9 cellular contexts compared by ENCODE assay signal in genomic region chr4:88820723-88821368, GRCh38.
DNase-seq lines count a peak whose midpoint lies in the region; ATAC-seq, FAIRE-seq and TF ChIP-seq lines count a peak whose summit lies in the region.
"Had no signal": no experiment of that assay in that cellular context is flagged by ENCODE, and none has a peak within 500 bp of the region (broad histone marks: within the 10 kb centered on the region; RNA-seq: fewer than 3 reads in every experiment).

No MANE protein-coding gene starts in this region.

- H3K27ac Mint-ChIP-seq in CD14-positive monocyte (peak overlapping the region in 6 of 7 donors; percentile 40 to 89 (median 82)), HFFc6 (no peak overlapping the region), nephron (peak overlapping the region; percentile 85 to 88 (median 86))
- H3K27ac Mint-ChIP-seq: memory B cell had no signal

- H3K36me3 ChIP-seq in bronchial epithelial cell (ENCODE audit: control insufficient read depth, insufficient read depth, low read length) = no peaks in the 10 kb centered on the region

- no peaks in the 10 kb centered on the region for H3K27me3 ChIP-seq in bronchial epithelial cell (ENCODE audit: control insufficient read depth, insufficient read depth, low read length)

- H3K36me3 Mint-ChIP-seq in CD14-positive monocyte (no peaks in the 10 kb centered on the region), HFFc6 (ENCODE audit: low read depth) (no peaks in the 10 kb centered on the region), nephron (ENCODE audit: low read depth) (no peaks in the 10 kb centered on the region)
- H3K36me3 Mint-ChIP-seq: memory B cell had no signal

- no peak for DNase-seq in CD14-positive monocyte (ENCODE audit: low spot score)
- no peak for DNase-seq in HFFc6
- peak; percentile 37 for DNase-seq in bronchial epithelial cell (ENCODE audit: low read depth)
- DNase-seq in iPS-NIHi7 (ENCODE audit: extremely low spot score) = no peak

- peaks cover 0 to 2% (median 0%) of the 10 kb centered on the region in 3 donors for H3K27me3 Mint-ChIP-seq in CD14-positive monocyte (ENCODE audit: low read depth in 3 of 3)
- H3K27me3 Mint-ChIP-seq in HFFc6 (ENCODE audit: insufficient read depth) = no peaks in the 10 kb centered on the region; the same call in 1 of the 2 replicates
- no peaks in the 10 kb centered on the region for H3K27me3 Mint-ChIP-seq in nephron (ENCODE audit: low read depth)
- H3K27me3 Mint-ChIP-seq: memory B cell had no signal

- H3K4me1 Mint-ChIP-seq in CD14-positive monocyte (peaks cover 54% of the 10 kb centered on the region), HFFc6 (ENCODE audit: low read depth) (peaks cover 58% of the 10 kb centered on the region), nephron (peaks cover 33% of the 10 kb centered on the region)

- H3K4me3 ChIP-seq in bronchial epithelial cell (ENCODE audit: low read depth, low read length) = peak overlapping the region; percentile 55

- H3K9me3 Mint-ChIP-seq in CD14-positive monocyte (no peaks in the 10 kb centered on the region), HFFc6 (no peaks in the 10 kb centered on the region), nephron (no peaks in the 10 kb centered on the region)
- H3K9me3 Mint-ChIP-seq: memory B cell had no signal

- no peak for FAIRE-seq in bronchial epithelial cell (lab: Jason Lieb, UNC)

- intact Hi-C loops in CD14-positive monocyte (cut with micrococcal nuclease) = loop anchor here (5.0 to 10.0 kb wide), 3 partner anchors 41 to 144 kb away; no protein-coding TSS in a partner anchor

- ATAC-seq in GM19455 (IDR thresholded peaks at IDR 0.05; ENCODE audit: unreplicated experiment) = no peak
- ATAC-seq in HG03571 (IDR thresholded peaks at IDR 0.05; ENCODE audit: unreplicated experiment) = no peak
- ATAC-seq in GM18505 (IDR thresholded peaks at IDR 0.05; ENCODE audit: unreplicated experiment) = no peak

- no peak for TF ChIP-seq POLR2A in GM18505 (IDR thresholded peaks at IDR 0.05; ENCODE audit: borderline replicate concordance, extremely low read depth, insufficient read depth, insufficient read length)

- H3K4me3 Mint-ChIP-seq in CD14-positive monocyte = peak overlapping the region; percentile 68 to 79
- peak overlapping the region; percentile 12; the same call in 1 of the 2 replicates for H3K4me3 Mint-ChIP-seq in HFFc6
- peak overlapping the region; percentile 81 to 89 (median 86) for H3K4me3 Mint-ChIP-seq in nephron
- H3K4me3 Mint-ChIP-seq: memory B cell had no signal

- no peak for TF ChIP-seq CTCF in CD14-positive monocyte (IDR thresholded peaks at IDR 0.05)
- no peak for TF ChIP-seq CTCF in HFFc6 (IDR thresholded peaks at IDR 0.05)
- TF ChIP-seq CTCF in bronchial epithelial cell (IDR thresholded peaks at IDR 0.05; ENCODE audit: insufficient read depth, low read length, severe bottlenecking) = no peak
- TF ChIP-seq CTCF in nephron (IDR thresholded peaks at IDR 0.05; ENCODE audit: unreplicated experiment in 3 of 3) = no peak

Comparison
In these comparisons a context has a peak if more than half of its experiments do, and no peak if none do; other contexts are left out.
1. H3K4me3 Mint-ChIP-seq: peak in every context shown above with its lines; median percentile 86 in nephron; 74 in CD14-positive monocyte; 12 in HFFc6.